23 cellular contexts compared by ENCODE assay signal in the genomic region with DNA sequence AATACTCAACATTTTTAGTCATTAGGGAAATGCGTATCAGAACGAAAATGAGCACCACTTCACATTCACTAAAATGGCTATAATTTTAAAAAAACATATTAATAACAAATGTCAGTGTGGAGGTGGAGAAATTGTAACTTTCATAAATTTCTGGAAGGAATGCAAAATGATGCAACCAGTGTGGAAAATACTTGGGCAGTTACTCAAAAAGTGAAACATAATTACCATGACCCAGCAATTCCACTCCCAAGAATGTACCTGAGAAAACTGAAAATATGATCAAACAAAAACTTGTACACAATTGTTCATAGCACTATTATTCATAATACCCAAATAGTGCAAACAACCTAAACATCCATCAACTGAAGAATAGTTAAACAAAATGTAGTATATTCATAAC.
"Had no signal": no experiment of that assay in that cellular context is flagged by ENCODE, and none has a peak within 500 bp of the region (broad histone marks: within the 10 kb centered on the region; RNA-seq: fewer than 3 reads in every experiment).

No MANE protein-coding gene starts in this region.

- ATAC-seq: activated CD8-positive, alpha-beta memory T cell treated with anti-CD3 and anti-CD28 coated beads, Interleukin-2, amount 10 ng/mL, durations not matched to agents 7 days and 5 days; activated naive CD4-positive, alpha-beta T cell treated with anti-CD3 and anti-CD28 coated beads, Interleukin-2, amount 50 U/mL, for 72 hours; natural killer cell; right lobe of liver; stimulated activated naive B cell treated with anti-CD40 and anti-IgM and Interleukin-4, amounts not matched to agents 10 μg/mL and 1 μg/mL and 100 μg/mL, for 72 hours had no signal

- H3K4me1 ChIP-seq: right lobe of liver, spleen, transverse colon had no signal

- H3K27ac ChIP-seq: right lobe of liver, spleen, transverse colon had no signal

- DNase-seq: activated CD4-positive, alpha-beta T cell treated with anti-CD3 and anti-CD28 coated beads, Interleukin-2, amount 50 U/mL, for 48 hours; activated CD4-positive, CD25-positive, alpha-beta regulatory T cell treated with anti-CD3 and anti-CD28 coated beads, Interleukin-2, amount 50 U/mL, for 72 hours; activated CD8-positive, alpha-beta memory T cell treated with anti-CD3 and anti-CD28 coated beads, Interleukin-2, amount 10 ng/mL, durations not matched to agents 7 days and 5 days; activated effector memory CD4-positive, alpha-beta T cell treated with Interleukin-2 at 50 U/mL for 16 hours; activated T-cell treated with anti-CD3 and anti-CD28 coated beads, Interleukin-2, amount 50 U/mL, for 24 hours; caudate nucleus; cortex of kidney; effector memory CD4-positive, alpha-beta T cell; foreskin melanocyte; head of caudate nucleus; natural killer cell; nucleus accumbens; right lobe of liver; spleen; stimulated activated CD4-positive, alpha-beta T cell treated with anti-CD3 and anti-CD28 coated beads, Interleukin-1b, Interleukin-23, amount 100 ng/mL, for 48 hours; stimulated activated naive B cell treated with anti-CD40 and anti-IgM and Interleukin-4, amounts not matched to agents 10 μg/mL and 1 μg/mL and 100 μg/mL, for 72 hours; substantia nigra; SW 1271; transverse colon had no signal

- H3K27me3 ChIP-seq: right lobe of liver, transverse colon had no signal

- H3K4me3 Mint-ChIP-seq: activated CD8-positive, alpha-beta memory T cell treated with anti-CD3 and anti-CD28 coated beads, Interleukin-2, amount 10 ng/mL, durations not matched to agents 7 days and 5 days; activated T-cell treated with anti-CD3 and anti-CD28 coated beads, Interleukin-2, amount 50 U/mL, for 24 hours; memory B cell; natural killer cell; stimulated activated naive B cell treated with anti-CD40 and anti-IgM and Interleukin-4, amounts not matched to agents 10 μg/mL and 1 μg/mL and 100 μg/mL, for 72 hours had no signal

- H3K27me3 Mint-ChIP-seq: progenitor cell of endocrine pancreas had no signal

- H3K9me3 ChIP-seq: right lobe of liver, transverse colon had no signal

- H3K4me3 ChIP-seq: right lobe of liver, spleen, transverse colon had no signal

- H3K36me3 ChIP-seq: right lobe of liver, spleen, transverse colon had no signal

- H3K36me3 Mint-ChIP-seq: activated CD8-positive, alpha-beta memory T cell treated with anti-CD3 and anti-CD28 coated beads, Interleukin-2, amount 10 ng/mL, durations not matched to agents 7 days and 5 days; activated naive CD4-positive, alpha-beta T cell treated with anti-CD3 and anti-CD28 coated beads, Interleukin-2, amount 50 U/mL, for 72 hours; memory B cell; natural killer cell; stimulated activated naive B cell treated with anti-CD40 and anti-IgM and Interleukin-4, amounts not matched to agents 10 μg/mL and 1 μg/mL and 100 μg/mL, for 72 hours had no signal

- H3K9me3 Mint-ChIP-seq: activated T-cell treated with anti-CD3 and anti-CD28 coated beads, Interleukin-2, amount 50 U/mL, for 24 hours had no signal

- H3K4me1 Mint-ChIP-seq: activated CD8-positive, alpha-beta memory T cell treated with anti-CD3 and anti-CD28 coated beads, Interleukin-2, amount 10 ng/mL, durations not matched to agents 7 days and 5 days; memory B cell; natural killer cell; stimulated activated naive B cell treated with anti-CD40 and anti-IgM and Interleukin-4, amounts not matched to agents 10 μg/mL and 1 μg/mL and 100 μg/mL, for 72 hours had no signal

- H3K27ac Mint-ChIP-seq: activated CD8-positive, alpha-beta memory T cell treated with anti-CD3 and anti-CD28 coated beads, Interleukin-2, amount 10 ng/mL, durations not matched to agents 7 days and 5 days; activated naive CD4-positive, alpha-beta T cell treated with anti-CD3 and anti-CD28 coated beads, Interleukin-2, amount 50 U/mL, for 72 hours; activated T-cell treated with anti-CD3 and anti-CD28 coated beads, Interleukin-2, amount 50 U/mL, for 24 hours; memory B cell; natural killer cell; progenitor cell of endocrine pancreas; stimulated activated naive B cell treated with anti-CD40 and anti-IgM and Interleukin-4, amounts not matched to agents 10 μg/mL and 1 μg/mL and 100 μg/mL, for 72 hours had no signal

- FAIRE-seq: islet of Langerhans had no signal
